In genomic region chr21:36773111-36773510, GRCh38 we compare ENCODE assay signal across 8 cellular contexts.
DNase-seq lines count a peak whose midpoint lies in the region; ATAC-seq and TF ChIP-seq lines count a peak whose summit lies in the region.

No MANE protein-coding gene starts in this region.

- no peak for TF ChIP-seq CTCF in Peyer's patch (IDR thresholded peaks at IDR 0.05)
- no peak for TF ChIP-seq CTCF in foreskin fibroblast (IDR thresholded peaks at IDR 0.05; ENCODE audit: low read depth, low read length)
- TF ChIP-seq CTCF in gastrocnemius medialis (IDR thresholded peaks at IDR 0.05 in 4 of 5, conservative IDR thresholded peaks at IDR 0.05 in 1 of 5): no peak

- no peak overlapping the region for H3K4me2 ChIP-seq in GM23248 (ENCODE audit: unreplicated experiment)

- in situ Hi-C loops in GM23248 (cut with MboI): no loop called here
- in situ Hi-C loops in gastrocnemius medialis (cut with MboI; ENCODE audit: low sequenced_read_pairs in 4 of 4): no loop called here

- no peak overlapping the region for H2AFZ ChIP-seq in GM23248

- no peaks in the 10 kb centered on the region for H3K4me1 Mint-ChIP-seq in activated naive CD4-positive, alpha-beta T cell treated with anti-CD3 and anti-CD28 coated beads, Interleukin-2, amount 10 ng/mL, durations not matched to agents 7 days and 5 days
- H3K4me1 Mint-ChIP-seq in activated T-cell treated with anti-CD3 and anti-CD28 coated beads, Interleukin-2, amount 50 U/mL, for 72 hours (ENCODE audit: low read depth): peaks cover 4% of the 10 kb centered on the region

- no peaks in the 10 kb centered on the region for H3K9me2 ChIP-seq in GM23248 (ENCODE audit: insufficient read depth)

- H3K27ac ChIP-seq in GM23248 (peak overlapping the region; percentile 16; the same call in 1 of the 2 replicates), Peyer's patch (no peak overlapping the region), gastrocnemius medialis (peak overlapping the region; percentile 47 to 74 (median 62))

- H3K4me1 ChIP-seq in GM23248 (ENCODE audit: insufficient read depth): peaks cover 7% of the 10 kb centered on the region; the same call in 1 of the 2 replicates
- peaks cover 0 to 5% (median 0%) of the 10 kb centered on the region in 4 donors for H3K4me1 ChIP-seq in Peyer's patch
- H3K4me1 ChIP-seq in gastrocnemius medialis: peaks cover 13 to 14% of the 10 kb centered on the region in 2 donors

- H3F3A ChIP-seq in GM23248 (ENCODE audit: insufficient read depth): peaks cover 13% of the 10 kb centered on the region; the same call in 1 of the 2 replicates

- intact Hi-C loops in gastrocnemius medialis (cut with DNase I; ENCODE audit: low total_unique reads): no loop called here

- H3K9me3 ChIP-seq in GM23248 (ENCODE audit: low read depth) (no peaks in the 10 kb centered on the region), Peyer's patch (no peaks in the 10 kb centered on the region), gastrocnemius medialis (no peaks in the 10 kb centered on the region)

- ATAC-seq in gastrocnemius medialis: peak; percentile 97 to 99
- ATAC-seq in activated T-cell treated with anti-CD3 and anti-CD28 coated beads, Interleukin-2, amount 50 U/mL, for 72 hours (replicated peaks in 1 of 2): no peak

- H3K9me3 Mint-ChIP-seq in activated naive CD4-positive, alpha-beta T cell treated with anti-CD3 and anti-CD28 coated beads, Interleukin-2, amount 10 ng/mL, durations not matched to agents 7 days and 5 days: no peaks in the 10 kb centered on the region
- no peaks in the 10 kb centered on the region for H3K9me3 Mint-ChIP-seq in activated T-cell treated with anti-CD3 and anti-CD28 coated beads, Interleukin-2, amount 50 U/mL, for 72 hours

- TF ChIP-seq POLR2A in Peyer's patch (IDR thresholded peaks at IDR 0.05): no peak
- TF ChIP-seq POLR2A in gastrocnemius medialis (IDR thresholded peaks at IDR 0.05): no peak

- no peak overlapping the region for H3K4me3 Mint-ChIP-seq in activated naive CD4-positive, alpha-beta T cell treated with anti-CD3 and anti-CD28 coated beads, Interleukin-2, amount 10 ng/mL, durations not matched to agents 7 days and 5 days
- H3K4me3 Mint-ChIP-seq in activated T-cell treated with anti-CD3 and anti-CD28 coated beads, Interleukin-2, amount 50 U/mL, for 72 hours: no peak overlapping the region

- H3K4me3 ChIP-seq in GM23248: no peak overlapping the region
- H3K4me3 ChIP-seq in Peyer's patch: no peak overlapping the region
- no peak overlapping the region for H3K4me3 ChIP-seq in foreskin fibroblast (ENCODE audit: low read depth in 1 of 2, low read length in 2 of 2)
- no peak overlapping the region for H3K4me3 ChIP-seq in gastrocnemius medialis

- no peaks in the 10 kb centered on the region for H4K20me1 ChIP-seq in GM23248 (ENCODE audit: insufficient read depth)

- H3K27me3 ChIP-seq in GM23248 (replicated peaks; ENCODE audit: insufficient read depth): no peaks in the 10 kb centered on the region
- H3K27me3 ChIP-seq in Peyer's patch: no peaks in the 10 kb centered on the region
- H3K27me3 ChIP-seq in gastrocnemius medialis: no peaks in the 10 kb centered on the region

- CTCF ChIA-PET in activated naive CD4-positive, alpha-beta T cell treated with anti-CD3 and anti-CD28 coated beads, Interleukin-2, amount 10 ng/mL, durations not matched to agents 7 days and 5 days (lab: Charles Lee): interaction anchor here (0.6 kb wide), 1 partner anchor 314 kb away, joined by 3 read pairs; no protein-coding TSS in a partner anchor

- H3K27ac Mint-ChIP-seq in activated naive CD4-positive, alpha-beta T cell treated with anti-CD3 and anti-CD28 coated beads, Interleukin-2, amount 10 ng/mL, durations not matched to agents 7 days and 5 days: no peak overlapping the region
- H3K27ac Mint-ChIP-seq in activated T-cell treated with anti-CD3 and anti-CD28 coated beads, Interleukin-2, amount 50 U/mL, for 72 hours: no peak overlapping the region

- H3K36me3 ChIP-seq in GM23248 (ENCODE audit: low read depth) (no peaks in the 10 kb centered on the region), Peyer's patch (no peaks in the 10 kb centered on the region), gastrocnemius medialis (no peaks in the 10 kb centered on the region)

- H3K9ac ChIP-seq in GM23248: no peak overlapping the region

- WGBS in GM23248 (ENCODE audit: low coverage in 1 of 2, low lambda C conversion rate in 2 of 2, missing lambda C conversion rate in 2 of 2), 2 experiments: 49 to 61% methylated on average over 5 of the region's 5 CpGs

- no peaks in the 10 kb centered on the region for H3K27me3 Mint-ChIP-seq in activated naive CD4-positive, alpha-beta T cell treated with anti-CD3 and anti-CD28 coated beads, Interleukin-2, amount 10 ng/mL, durations not matched to agents 7 days and 5 days
- no peaks in the 10 kb centered on the region for H3K27me3 Mint-ChIP-seq in activated T-cell treated with anti-CD3 and anti-CD28 coated beads, Interleukin-2, amount 50 U/mL, for 72 hours (ENCODE audit: low read depth)

- DNase-seq in GM23248 (peak; percentile 76), Peyer's patch (peak in 2 of 3 donors; percentile 76 to 82), foreskin fibroblast (peak; percentile 79 to 88), gastrocnemius medialis (peak; percentile 89 to 96), NAMALWA (ENCODE audit: low spot score) (no peak), SKM-1 treated with dmso at 0.1 percent for 144 hours (lab: John Stamatoyannopoulos, UW; ENCODE audit: unreplicated experiment) (no peak)
- no peak for DNase-seq in activated naive CD4-positive, alpha-beta T cell treated with anti-CD3 and anti-CD28 coated beads, Interleukin-2, amount 10 ng/mL, durations not matched to agents 7 days and 5 days
- no peak for DNase-seq in activated T-cell treated with anti-CD3 and anti-CD28 coated beads, Interleukin-2, amount 50 U/mL, for 72 hours

- H3K36me3 Mint-ChIP-seq in activated naive CD4-positive, alpha-beta T cell treated with anti-CD3 and anti-CD28 coated beads, Interleukin-2, amount 10 ng/mL, durations not matched to agents 7 days and 5 days: no peaks in the 10 kb centered on the region
- no peaks in the 10 kb centered on the region for H3K36me3 Mint-ChIP-seq in activated T-cell treated with anti-CD3 and anti-CD28 coated beads, Interleukin-2, amount 50 U/mL, for 72 hours (ENCODE audit: insufficient read depth in 2 of 2)

- no peaks in the 10 kb centered on the region for H3K79me2 ChIP-seq in GM23248 (ENCODE audit: insufficient read depth)

Comparison
In these comparisons a context has a peak if more than half of its experiments do, and no peak if none do; other contexts are left out.
1. DNase-seq: peak in GM23248 (single experiment), Peyer's patch (2 of 3), foreskin fibroblast (2 of 2) and gastrocnemius medialis (2 of 2); none in NAMALWA (single experiment), activated naive CD4-positive, alpha-beta T cell treated with anti-CD3 and anti-CD28 coated beads, Interleukin-2, amount 10 ng/mL, durations not matched to agents 7 days and 5 days (single experiment), activated T-cell treated with anti-CD3 and anti-CD28 coated beads, Interleukin-2, amount 50 U/mL, for 72 hours (0 of 2) and SKM-1 treated with dmso at 0.1 percent for 144 hours (single experiment).
2. H3K27ac ChIP-seq: peak in GM23248 (single experiment) and gastrocnemius medialis (4 of 4); none in Peyer's patch (0 of 4).
3. ATAC-seq: peak in gastrocnemius medialis (2 of 2); none in activated T-cell treated with anti-CD3 and anti-CD28 coated beads, Interleukin-2, amount 50 U/mL, for 72 hours (0 of 2).